In the genomic region with DNA sequence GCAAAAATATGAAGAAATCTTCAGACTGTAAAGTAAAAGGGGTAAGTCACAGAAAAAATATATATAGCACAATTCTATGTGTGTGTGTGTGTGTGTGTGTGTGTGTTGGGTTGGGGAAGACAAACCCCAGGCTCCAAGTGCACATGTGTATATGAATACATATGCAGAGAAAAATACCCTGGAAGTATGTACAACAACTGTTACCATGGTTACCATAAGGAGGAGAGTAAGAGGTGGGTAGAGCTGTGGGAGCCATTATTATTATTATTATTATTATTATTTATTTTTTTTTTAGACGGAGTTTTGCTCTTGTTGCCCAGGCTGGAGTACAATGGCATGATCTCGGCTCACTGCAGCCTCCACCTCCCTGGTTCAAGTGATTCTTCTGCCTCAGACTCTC, we compare ENCODE assay signal across 11 cellular contexts.
"Had no signal": no experiment of that assay in that cellular context is flagged by ENCODE, and none has a peak within 500 bp of the region (broad histone marks: within the 10 kb centered on the region; RNA-seq: fewer than 3 reads in every experiment).

No MANE protein-coding gene starts in this region.

- H3K4me3 ChIP-seq: GM23248, GM23338, HAP-1 had no signal

- ATAC-seq: GM23338, HCT116 had no signal

- H3K4me2 ChIP-seq: GM23338 had no signal

- H3K36me3 ChIP-seq: HAP-1 had no signal

- H3K27ac ChIP-seq: GM23248 had no signal

- DNase-seq: GM23248, GOT3, H7, H9, HCEC 1CT, HFFc6 had no signal

- H3K9ac ChIP-seq: GM23248 had no signal

- FAIRE-seq: H1, H54 had no signal

- H2AFZ ChIP-seq: GM23248, GM23338 had no signal
